32 cellular contexts compared by ENCODE assay signal in the genomic region with DNA sequence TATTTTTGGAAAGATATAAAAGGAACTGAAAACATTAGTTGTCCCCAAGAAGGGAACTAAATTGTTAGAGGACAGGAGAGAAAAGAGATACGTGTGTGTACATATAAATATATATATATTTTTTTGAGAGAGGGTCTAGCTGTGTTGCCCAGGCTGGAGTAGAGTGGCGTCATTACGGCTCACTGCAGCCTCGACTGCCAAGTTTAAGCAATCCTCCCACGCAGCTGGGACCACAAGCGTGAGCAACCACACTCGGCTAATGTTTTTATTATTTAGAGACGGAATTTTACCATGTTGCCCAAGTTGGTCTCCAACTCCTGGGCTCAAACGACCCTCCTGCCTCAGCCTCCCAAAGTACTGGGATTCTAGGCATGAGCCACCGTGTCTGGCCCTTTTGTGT. TPM values are rescaled to one million over a fixed set of nuclear protein-coding genes. Genes with fewer than 3 reads are reported as not detected.
"Had no signal": no experiment of that assay in that cellular context is flagged by ENCODE, and none has a peak within 500 bp of the region (broad histone marks: within the 10 kb centered on the region; RNA-seq: fewer than 3 reads in every experiment).

No MANE protein-coding gene starts in this region.

- H3K9me3 ChIP-seq: ascending aorta, SJSA1, SK-N-SH had no signal

- H3K4me3 ChIP-seq: ascending aorta, cardiac muscle cell, SJSA1 had no signal

- H3K9ac ChIP-seq: KMS-11, SK-N-SH had no signal

- H3K27me3 ChIP-seq: ascending aorta, cardiac muscle cell, SJSA1 had no signal

- H3K27ac Mint-ChIP-seq: activated B cell treated with CpG ODN at 0.5 μM for 24 hours; activated CD4-positive, alpha-beta memory T cell treated with anti-CD3 and anti-CD28 coated beads for 36 hours; T-helper 1 cell treated with Interleukin-12 subunit alpha and Interleukin-12 subunit beta and Interleukin-4 antibody, amounts not matched to agents 30 μg/mL and 1 μg/mL, for 36 hours; T-helper 2 cell treated with Interferon-gamma antibody and Interleukin-4, amounts not matched to agents 5 μg/mL and 100 μg/mL, for 36 hours had no signal

- H3K9me3 Mint-ChIP-seq: activated B cell treated with CpG ODN at 0.5 μM for 24 hours; activated CD4-positive, alpha-beta memory T cell treated with anti-CD3 and anti-CD28 coated beads for 36 hours; activated naive CD8-positive, alpha-beta T cell treated with anti-CD3 and anti-CD28 coated beads for 36 hours; central memory CD8-positive, alpha-beta T cell; T-helper 1 cell treated with Interleukin-12 subunit alpha and Interleukin-12 subunit beta and Interleukin-4 antibody, amounts not matched to agents 30 μg/mL and 1 μg/mL, for 36 hours; T-helper 2 cell treated with Interferon-gamma antibody and Interleukin-4, amounts not matched to agents 5 μg/mL and 100 μg/mL, for 36 hours had no signal

- H3K4me2 ChIP-seq: KMS-11, SK-N-SH had no signal

- H3K4me3 Mint-ChIP-seq: activated B cell treated with CpG ODN at 0.5 μM for 24 hours; activated CD4-positive, alpha-beta memory T cell treated with anti-CD3 and anti-CD28 coated beads for 36 hours; activated naive CD8-positive, alpha-beta T cell treated with anti-CD3 and anti-CD28 coated beads for 36 hours; central memory CD8-positive, alpha-beta T cell; T-helper 1 cell treated with Interleukin-12 subunit alpha and Interleukin-12 subunit beta and Interleukin-4 antibody, amounts not matched to agents 30 μg/mL and 1 μg/mL, for 36 hours; T-helper 2 cell treated with Interferon-gamma antibody and Interleukin-4, amounts not matched to agents 5 μg/mL and 100 μg/mL, for 36 hours had no signal

- H3K4me1 Mint-ChIP-seq: activated B cell treated with CpG ODN at 0.5 μM for 24 hours; activated naive CD8-positive, alpha-beta T cell treated with anti-CD3 and anti-CD28 coated beads for 36 hours; central memory CD8-positive, alpha-beta T cell had no signal

- H3K27me3 Mint-ChIP-seq: activated B cell treated with CpG ODN at 0.5 μM for 24 hours; activated CD4-positive, alpha-beta memory T cell treated with anti-CD3 and anti-CD28 coated beads for 36 hours; activated naive CD8-positive, alpha-beta T cell treated with anti-CD3 and anti-CD28 coated beads for 36 hours; central memory CD8-positive, alpha-beta T cell had no signal

- DNase-seq: activated B cell treated with CpG ODN at 0.5 μM for 24 hours; activated CD4-positive, alpha-beta memory T cell treated with anti-CD3 and anti-CD28 coated beads for 36 hours; activated CD4-positive, alpha-beta T cell treated with anti-CD3 and anti-CD28 coated beads for 4 hours; activated CD4-positive, alpha-beta T cell treated with anti-CD3 and anti-CD28 coated beads, Interleukin-2, amount 50 U/mL, for 1 hour; activated CD4-positive, CD25-positive, alpha-beta regulatory T cell treated with anti-CD3 and anti-CD28 coated beads, Interleukin-2, amount 50 U/mL, for 72 hours; activated CD8-positive, alpha-beta memory T cell treated with anti-CD3 and anti-CD28 coated beads, Interleukin-2, amount 50 U/mL, for 4 hours; activated effector memory CD4-positive, alpha-beta T cell treated with Interleukin-2 at 50 U/mL for 16 hours; activated naive CD4-positive, alpha-beta T cell; activated naive CD4-positive, alpha-beta T cell treated with anti-CD3 and anti-CD28 coated beads, Interleukin-2, amount 50 U/mL, for 16 hours; activated naive CD8-positive, alpha-beta T cell treated with anti-CD3 and anti-CD28 coated beads for 36 hours; activated T-cell treated with anti-CD3 and anti-CD28 coated beads for 4 hours; activated T-cell treated with anti-CD3 and anti-CD28 coated beads, Interleukin-2, amount 50 U/mL, for 48 hours; amygdala; NCI-H1105; NCI-H1417 treated with DMSO at 0.1 percent for 48 hours; NCI-H187 treated with DMSO at 0.1 percent for 48 hours; NCI-H2081 treated with DMSO at 0.1 percent for 48 hours; NCI-H345; NCI-H524 treated with DMSO at 0.1 percent for 48 hours; RPMI8226; SHP77 treated with DMSO at 0.1 percent for 48 hours; SK-N-SH had no signal

- H3K27ac ChIP-seq: ascending aorta, cardiac muscle cell, KMS-11, SJSA1 had no signal

- H3K4me1 ChIP-seq: ascending aorta, SJSA1 had no signal

- ATAC-seq: Panc1 had no signal

RNA-seq across cellular contexts. Expression of a gene that starts 51.5 kb away (rescaled TPM):
- total RNA-seq: LHCN-M2, NCI-H460, SJSA1 had no signal
